8 cellular contexts compared by ENCODE assay signal in genomic region chr4:41234424-41234823, GRCh38. TPM values are rescaled to one million over a fixed set of nuclear protein-coding genes. Genes with fewer than 3 reads are reported as not detected.
"Had no signal": no experiment of that assay in that cellular context is flagged by ENCODE, and none has a peak within 500 bp of the region (broad histone marks: within the 10 kb centered on the region; RNA-seq: fewer than 3 reads in every experiment).

No MANE protein-coding gene starts in this region.

- H3K36me3 Mint-ChIP-seq: IgD-negative memory B cell had no signal

- DNase-seq: GM23248, GOT3, H7, HCEC 1CT had no signal

- H3K4me1 Mint-ChIP-seq: IgD-negative memory B cell had no signal

- H3K4me3 ChIP-seq: GM23248 had no signal

- H3K4me3 Mint-ChIP-seq: IgD-negative memory B cell had no signal

- FAIRE-seq: HepG2 had no signal

- H3K27ac Mint-ChIP-seq: IgD-negative memory B cell had no signal

- H3K27ac ChIP-seq: GM23248, HL-60 had no signal

RNA-seq across cellular contexts. Expression of gene UCHL1, which starts 22.3 kb away (rescaled TPM):
- total RNA-seq: HepG2, HT1080 had no signal
- polyA plus RNA-seq: HepG2 had no signal
